ENCODE assay signal across 14 cellular contexts in genomic region chr15:65789105-65789504, GRCh38. TPM values are rescaled to one million over a fixed set of nuclear protein-coding genes. Genes with fewer than 3 reads are reported as not detected.
DNase-seq lines count a peak whose midpoint lies in the region; ATAC-seq and TF ChIP-seq lines count a peak whose summit lies in the region.
"Had no signal": no experiment of that assay in that cellular context is flagged by ENCODE, and none has a peak within 500 bp of the region (broad histone marks: within the 10 kb centered on the region; RNA-seq: fewer than 3 reads in every experiment).

No MANE protein-coding gene starts in this region.

- peaks cover 94% of the 10 kb centered on the region for H3K79me2 ChIP-seq in DOHH2 (ENCODE audit: control insufficient read depth, low read length)

- 97% methylated on average over 3 of the region's 3 CpGs for WGBS in aorta, 2 donors

- peak overlapping the region; percentile 94 to 98 (median 96) for H3K4me3 Mint-ChIP-seq in CD4-positive, CD25-positive, alpha-beta regulatory T cell
- H3K4me3 Mint-ChIP-seq in activated CD4-positive, alpha-beta memory T cell treated with anti-CD3 and anti-CD28 coated beads for 36 hours = peak overlapping the region; percentile 41
- peak overlapping the region in 9 of 10 donors; percentile 23 to 99 (median 92) for H3K4me3 Mint-ChIP-seq in naive thymus-derived CD4-positive, alpha-beta T cell
- H3K4me3 Mint-ChIP-seq: neural progenitor cell had no signal

- CTCF ChIA-PET in activated CD4-positive, alpha-beta memory T cell treated with anti-CD3 and anti-CD28 coated beads for 36 hours (lab: Charles Lee) = interaction anchor here (3.5 kb wide), 1 partner anchor 40 kb away, joined by 11 read pairs; no protein-coding TSS in a partner anchor
- CTCF ChIA-PET in naive thymus-derived CD4-positive, alpha-beta T cell (lab: Charles Lee) = interaction anchor here (1.1 to 1.6 kb wide), 2 partner anchors 44 to 68 kb away, joined by 3 to 4 read pairs; no protein-coding TSS in a partner anchor

- ATAC-seq in CD4-positive, CD25-positive, alpha-beta regulatory T cell (ENCODE audit: low read depth in 2 of 2) = no peak
- no peak for ATAC-seq in naive thymus-derived CD4-positive, alpha-beta T cell
- no peak for ATAC-seq in aorta (ENCODE audit: low FRiP score)
- ATAC-seq: lower lobe of right lung had no signal

- peaks cover under 1% of the 10 kb centered on the region for H3K36me3 Mint-ChIP-seq in CD4-positive, CD25-positive, alpha-beta regulatory T cell
- peaks cover 3% of the 10 kb centered on the region for H3K36me3 Mint-ChIP-seq in activated CD4-positive, alpha-beta memory T cell treated with anti-CD3 and anti-CD28 coated beads for 36 hours
- peaks cover 0 to 4% (median under 1%) of the 10 kb centered on the region in 5 donors for H3K36me3 Mint-ChIP-seq in naive thymus-derived CD4-positive, alpha-beta T cell
- H3K36me3 Mint-ChIP-seq: neural progenitor cell had no signal

- no peak for TF ChIP-seq CTCF in DOHH2 (IDR thresholded peaks at IDR 0.05; ENCODE audit: low read depth, low read length, poor library complexity, severe bottlenecking)
- TF ChIP-seq CTCF in coronary artery (IDR thresholded peaks at IDR 0.05) = no peak

- no peaks in the 10 kb centered on the region for H3K9me3 ChIP-seq in CD4-positive, CD25-positive, alpha-beta regulatory T cell (ENCODE audit: control insufficient read depth in 2 of 2, low read length in 2 of 2)
- H3K9me3 ChIP-seq in DOHH2 (ENCODE audit: control insufficient read depth, insufficient read depth, low read length) (no peaks in the 10 kb centered on the region), aorta (ENCODE audit: control insufficient read depth, low read length) (no peaks in the 10 kb centered on the region)
- H3K9me3 ChIP-seq in naive thymus-derived CD4-positive, alpha-beta T cell (ENCODE audit: control insufficient read depth in 2 of 3, low read length in 3 of 3) = no peaks in the 10 kb centered on the region
- H3K9me3 ChIP-seq: lower lobe of right lung had no signal

- H3K27me3 Mint-ChIP-seq in CD4-positive, CD25-positive, alpha-beta regulatory T cell = no peaks in the 10 kb centered on the region
- H3K27me3 Mint-ChIP-seq in activated CD4-positive, alpha-beta memory T cell treated with anti-CD3 and anti-CD28 coated beads for 36 hours = no peaks in the 10 kb centered on the region
- H3K27me3 Mint-ChIP-seq in naive thymus-derived CD4-positive, alpha-beta T cell = no peaks in the 10 kb centered on the region

- no peak for DNase-seq in CD4-positive, CD25-positive, alpha-beta regulatory T cell
- no peak for DNase-seq in activated CD4-positive, alpha-beta memory T cell treated with anti-CD3 and anti-CD28 coated beads for 36 hours
- no peak for DNase-seq in naive thymus-derived CD4-positive, alpha-beta T cell
- no peak for DNase-seq in aorta
- DNase-seq in RKO (ENCODE audit: low spot score) = no peak
- no peak for DNase-seq in coronary artery (ENCODE audit: low spot score)
- DNase-seq: C1 segment of cervical spinal cord, cortex of kidney, DND-41, lower lobe of right lung, NCI-H1436 treated with DMSO at 0.1 percent for 48 hours had no signal

- peaks cover 31 to 52% (median 43%) of the 10 kb centered on the region in 4 donors for H3K4me1 Mint-ChIP-seq in CD4-positive, CD25-positive, alpha-beta regulatory T cell
- H3K4me1 Mint-ChIP-seq in activated CD4-positive, alpha-beta memory T cell treated with anti-CD3 and anti-CD28 coated beads for 36 hours (ENCODE audit: low read depth) = peaks cover 40% of the 10 kb centered on the region
- H3K4me1 Mint-ChIP-seq in naive thymus-derived CD4-positive, alpha-beta T cell = peaks cover 22 to 69% (median 53%) of the 10 kb centered on the region in 7 donors

- H3K4me1 ChIP-seq in CD4-positive, CD25-positive, alpha-beta regulatory T cell (ENCODE audit: control insufficient read depth, insufficient read depth, low read length, poor library complexity, severe bottlenecking) = peaks cover 53% of the 10 kb centered on the region
- H3K4me1 ChIP-seq in DOHH2 (ENCODE audit: control insufficient read depth, low read length) (peaks cover 62% of the 10 kb centered on the region), aorta (ENCODE audit: control insufficient read depth in 1 of 2, insufficient read depth in 2 of 2, low read length in 2 of 2) (no peaks in the 10 kb centered on the region)
- peaks cover 26 to 42% of the 10 kb centered on the region in 2 donors for H3K4me1 ChIP-seq in naive thymus-derived CD4-positive, alpha-beta T cell (ENCODE audit: control insufficient read depth in 2 of 2, insufficient read depth in 2 of 2, low read length in 2 of 2)

- peak overlapping the region; percentile 100 for H3K4me3 ChIP-seq in CD4-positive, CD25-positive, alpha-beta regulatory T cell (ENCODE audit: low read depth, low read length)
- H3K4me3 ChIP-seq in DOHH2 (ENCODE audit: low read length) = peak overlapping the region; percentile 88
- H3K4me3 ChIP-seq in naive thymus-derived CD4-positive, alpha-beta T cell (ENCODE audit: low read length) = no peak overlapping the region
- H3K4me3 ChIP-seq in aorta (ENCODE audit: low read length in 2 of 2) = no peak overlapping the region
- no peak overlapping the region for H3K4me3 ChIP-seq in coronary artery
- H3K4me3 ChIP-seq: neural progenitor cell had no signal

- POLR2A ChIA-PET in activated CD4-positive, alpha-beta memory T cell treated with anti-CD3 and anti-CD28 coated beads for 36 hours (lab: Charles Lee) = no interaction called here
- POLR2A ChIA-PET in naive thymus-derived CD4-positive, alpha-beta T cell (lab: Charles Lee) = interaction anchor here (0.7 to 6.6 kb wide), 5 partner anchors 17 to 80 kb away, joined by 3 to 67 read pairs (median 25); partner anchors contain the start of gene RAB11A

- no peaks in the 10 kb centered on the region for H3K9me2 ChIP-seq in DOHH2 (replicated peaks; ENCODE audit: control insufficient read depth, low read length)

- intact Hi-C loops in activated CD4-positive, alpha-beta memory T cell treated with anti-CD3 and anti-CD28 coated beads for 36 hours (cut with micrococcal nuclease) = no loop called here
- intact Hi-C loops in naive thymus-derived CD4-positive, alpha-beta T cell (cut with micrococcal nuclease) = no loop called here
- intact Hi-C loops in aorta (cut with DNase I) = no loop called here

- H3K36me3 ChIP-seq in CD4-positive, CD25-positive, alpha-beta regulatory T cell (ENCODE audit: control insufficient read depth, insufficient read depth, low read length) = peaks cover 9% of the 10 kb centered on the region
- H3K36me3 ChIP-seq in DOHH2 (ENCODE audit: control insufficient read depth, low read length) = peaks cover 47% of the 10 kb centered on the region
- H3K36me3 ChIP-seq in naive thymus-derived CD4-positive, alpha-beta T cell (ENCODE audit: control insufficient read depth in 2 of 3, insufficient read depth in 3 of 3, low read length in 3 of 3) = peaks cover 0 to 5% (median 0%) of the 10 kb centered on the region in 3 experiments
- H3K36me3 ChIP-seq in aorta (ENCODE audit: control insufficient read depth in 1 of 2, insufficient read depth in 2 of 2, low read length in 1 of 2) = no peaks in the 10 kb centered on the region
- H3K36me3 ChIP-seq: neural progenitor cell had no signal

- no peaks in the 10 kb centered on the region for H3K27me3 ChIP-seq in CD4-positive, CD25-positive, alpha-beta regulatory T cell (ENCODE audit: control insufficient read depth, insufficient read depth, low read length)
- H3K27me3 ChIP-seq in DOHH2 (ENCODE audit: control insufficient read depth, low read length) (no peaks in the 10 kb centered on the region), aorta (ENCODE audit: control insufficient read depth in 1 of 2, insufficient read depth in 2 of 2, low read length in 1 of 2) (no peaks in the 10 kb centered on the region)
- H3K27me3 ChIP-seq in naive thymus-derived CD4-positive, alpha-beta T cell (ENCODE audit: control insufficient read depth in 2 of 2, insufficient read depth in 2 of 2, low read length in 2 of 2) = no peaks in the 10 kb centered on the region

- peaks cover 0 to 2% (median 0%) of the 10 kb centered on the region in 7 donors for H3K9me3 Mint-ChIP-seq in CD4-positive, CD25-positive, alpha-beta regulatory T cell
- no peaks in the 10 kb centered on the region for H3K9me3 Mint-ChIP-seq in activated CD4-positive, alpha-beta memory T cell treated with anti-CD3 and anti-CD28 coated beads for 36 hours
- no peaks in the 10 kb centered on the region for H3K9me3 Mint-ChIP-seq in naive thymus-derived CD4-positive, alpha-beta T cell
- H3K9me3 Mint-ChIP-seq: neural progenitor cell had no signal

- H3F3A ChIP-seq in DOHH2 (ENCODE audit: control insufficient read depth, insufficient read depth) = peaks cover 12% of the 10 kb centered on the region; the same call in 1 of the 2 replicates

- H3K27ac ChIP-seq in CD4-positive, CD25-positive, alpha-beta regulatory T cell (ENCODE audit: insufficient read depth, low read length, poor library complexity, severe bottlenecking) = peak overlapping the region; percentile 99
- H3K27ac ChIP-seq in DOHH2 (ENCODE audit: low read depth, low read length) (peak overlapping the region; percentile 84), aorta (ENCODE audit: low read depth in 1 of 2, low read length in 2 of 2) (no peak overlapping the region), coronary artery (no peak overlapping the region)
- peak overlapping the region; percentile 23 for H3K27ac ChIP-seq in naive thymus-derived CD4-positive, alpha-beta T cell (ENCODE audit: low read depth, low read length)
- H3K27ac ChIP-seq: HL-60, lower lobe of right lung, neural progenitor cell had no signal

- H3K4me2 ChIP-seq in DOHH2 (ENCODE audit: low read length) = peak overlapping the region; percentile 88
- H3K4me2 ChIP-seq: neural progenitor cell had no signal

- H3K27ac Mint-ChIP-seq in CD4-positive, CD25-positive, alpha-beta regulatory T cell = peak overlapping the region in 2 of 3 donors; percentile 15 to 67
- H3K27ac Mint-ChIP-seq in activated CD4-positive, alpha-beta memory T cell treated with anti-CD3 and anti-CD28 coated beads for 36 hours = peak overlapping the region; percentile 19
- peak overlapping the region in 5 of 9 donors; percentile 13 to 100 (median 61) for H3K27ac Mint-ChIP-seq in naive thymus-derived CD4-positive, alpha-beta T cell
- H3K27ac Mint-ChIP-seq: neural progenitor cell had no signal

- H4K20me1 ChIP-seq in DOHH2 (ENCODE audit: control insufficient read depth, insufficient read depth, low read depth, low read length) = no peaks in the 10 kb centered on the region

RNA-seq across cellular contexts. Expression of gene DENND4A, which starts 3.0 kb away (rescaled TPM):
- 88.4 TPM for total RNA-seq in CD4-positive, CD25-positive, alpha-beta regulatory T cell
- 10 to 100 TPM in 3 of 4 donors, 1 to 10 TPM in 1; 9.6 to 13.2 (median 12.1) TPM for polyA plus RNA-seq in CD4-positive, CD25-positive, alpha-beta regulatory T cell
- 10 to 100 TPM; 39.9 to 41.3 TPM for total RNA-seq in activated CD4-positive, alpha-beta memory T cell treated with anti-CD3 and anti-CD28 coated beads for 36 hours
- 10 to 100 TPM; 40.0 to 67.9 (median 64.6) TPM for total RNA-seq in naive thymus-derived CD4-positive, alpha-beta T cell
- 10 to 100 TPM; 14.1 to 14.9 TPM for polyA plus RNA-seq in naive thymus-derived CD4-positive, alpha-beta T cell
- total RNA-seq in aorta = 10 to 100 TPM; 30.4 to 41.3 TPM
- 1 to 10 TPM; 3.3 to 5.8 TPM for polyA plus RNA-seq in aorta

Comparison
In these comparisons a context has a peak if more than half of its experiments do, and no peak if none do; other contexts are left out.
1. H3K27ac ChIP-seq: peak in CD4-positive, CD25-positive, alpha-beta regulatory T cell (single experiment), DOHH2 (single experiment) and naive thymus-derived CD4-positive, alpha-beta T cell (single experiment); none in aorta (0 of 2) and coronary artery (0 of 2).
2. H3K4me3 ChIP-seq: peak in CD4-positive, CD25-positive, alpha-beta regulatory T cell (single experiment) and DOHH2 (single experiment); none in naive thymus-derived CD4-positive, alpha-beta T cell (single experiment), aorta (0 of 2) and coronary artery (single experiment).
3. H3K4me3 Mint-ChIP-seq: peak in every context shown above with its lines; median percentile 96 in CD4-positive, CD25-positive, alpha-beta regulatory T cell; 92 in naive thymus-derived CD4-positive, alpha-beta T cell; 41 in activated CD4-positive, alpha-beta memory T cell treated with anti-CD3 and anti-CD28 coated beads for 36 hours.
4. Peak in every context shown above with its lines, with median percentiles within 50 percentile points of each other: H3K27ac Mint-ChIP-seq.